2 cellular contexts compared by ENCODE assay signal in genomic region chr1:159026841-159027240, GRCh38. TPM values are rescaled to one million over a fixed set of nuclear protein-coding genes. Genes with fewer than 3 reads are reported as not detected.
"Had no signal": no experiment of that assay in that cellular context is flagged by ENCODE, and none has a peak within 500 bp of the region (broad histone marks: within the 10 kb centered on the region; RNA-seq: fewer than 3 reads in every experiment).

No MANE protein-coding gene starts in this region.

RNA-seq across cellular contexts. Expression of gene AIM2, which starts 49.7 kb away (rescaled TPM):
- total RNA-seq: cardiac muscle cell, SJCRH30 had no signal
- polyA plus RNA-seq: cardiac muscle cell had no signal
